ENCODE assay signal across 25 cellular contexts in the genomic region with DNA sequence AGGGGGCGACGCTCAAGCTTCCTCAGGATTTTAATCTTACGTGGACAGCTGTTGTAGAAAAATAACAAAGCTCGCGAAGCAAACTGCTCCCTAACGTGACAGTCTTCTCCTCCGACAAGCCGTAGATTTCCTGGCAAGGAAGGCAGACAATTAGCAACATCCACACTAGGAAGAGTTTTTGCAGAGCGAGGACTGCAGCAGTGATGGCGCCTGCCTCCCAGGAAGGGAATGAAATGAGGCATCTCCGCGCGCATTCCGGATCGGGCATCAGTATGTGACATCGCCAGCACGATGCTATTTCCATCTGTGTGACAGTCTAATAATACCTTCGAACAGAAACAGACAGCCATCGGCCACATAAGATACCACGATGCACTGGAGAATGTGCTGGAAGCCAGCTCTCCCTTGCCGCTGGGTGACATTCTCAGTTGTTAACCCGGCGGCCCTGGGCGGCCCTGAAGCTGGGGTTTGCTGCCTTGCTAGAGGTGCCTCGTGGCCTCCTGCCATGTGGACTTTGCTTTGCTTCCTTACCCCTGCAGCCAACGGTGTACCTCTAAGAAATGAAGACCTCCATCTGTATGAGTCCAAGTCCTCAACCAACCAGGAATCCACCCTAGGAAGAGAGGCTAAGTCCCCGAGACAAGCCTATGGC.
"Had no signal": no experiment of that assay in that cellular context is flagged by ENCODE, and none has a peak within 500 bp of the region (broad histone marks: within the 10 kb centered on the region; RNA-seq: fewer than 3 reads in every experiment).

No MANE protein-coding gene starts in this region.

- H3K9me3 ChIP-seq: esophagus squamous epithelium, lower lobe of right lung, ovary, psoas muscle, sigmoid colon, suprapubic skin, transverse colon, upper lobe of right lung, uterus had no signal

- H3K4me1 ChIP-seq: lower lobe of right lung, psoas muscle, sigmoid colon, suprapubic skin, transverse colon, upper lobe of right lung, uterus had no signal

- FAIRE-seq: endometrium, frontal cortex, keratinocyte had no signal

- H3K27ac ChIP-seq: esophagus squamous epithelium, lower lobe of right lung, ovary, psoas muscle, sigmoid colon, skin epidermis, suprapubic skin, transverse colon, upper lobe of right lung, uterus had no signal

- H3K36me3 ChIP-seq: esophagus squamous epithelium, lower lobe of right lung, ovary, sigmoid colon, suprapubic skin, transverse colon, upper lobe of right lung, uterus had no signal

- ATAC-seq: effector memory CD8-positive, alpha-beta T cell; left ventricle myocardium superior; lower lobe of right lung; natural killer cell treated with Interleukin-12 subunit alpha and Interleukin-12 subunit beta and Interleukin-15 and Interleukin-18, amount 100 ng/mL, for 72 hours; psoas muscle; right cardiac atrium; stimulated activated naive CD8-positive, alpha-beta T cell treated with anti-CD3 and anti-CD28 coated beads, Interleukin-15, amount 100 ng/mL, for 72 hours; upper lobe of right lung had no signal

- H3K4me3 Mint-ChIP-seq: effector memory CD8-positive, alpha-beta T cell; naive B cell; natural killer cell treated with Interleukin-12 subunit alpha and Interleukin-12 subunit beta and Interleukin-15 and Interleukin-18, amount 100 ng/mL, for 72 hours; stimulated activated naive CD8-positive, alpha-beta T cell treated with anti-CD3 and anti-CD28 coated beads, Interleukin-15, amount 100 ng/mL, for 72 hours had no signal

- H3K4me3 ChIP-seq: esophagus squamous epithelium, lower lobe of right lung, ovary, psoas muscle, sigmoid colon, skin epidermis, suprapubic skin, transverse colon, upper lobe of right lung, uterus had no signal

- H3K36me3 Mint-ChIP-seq: natural killer cell treated with Interleukin-12 subunit alpha and Interleukin-12 subunit beta and Interleukin-15 and Interleukin-18, amount 100 ng/mL, for 72 hours had no signal

- H3K27ac Mint-ChIP-seq: naive B cell; natural killer cell treated with Interleukin-12 subunit alpha and Interleukin-12 subunit beta and Interleukin-15 and Interleukin-18, amount 100 ng/mL, for 72 hours; stimulated activated naive CD8-positive, alpha-beta T cell treated with anti-CD3 and anti-CD28 coated beads, Interleukin-15, amount 100 ng/mL, for 72 hours had no signal

- H3K9me3 Mint-ChIP-seq: effector memory CD8-positive, alpha-beta T cell; natural killer cell treated with Interleukin-12 subunit alpha and Interleukin-12 subunit beta and Interleukin-15 and Interleukin-18, amount 100 ng/mL, for 72 hours; stimulated activated naive CD8-positive, alpha-beta T cell treated with anti-CD3 and anti-CD28 coated beads, Interleukin-15, amount 100 ng/mL, for 72 hours had no signal

- H3K27me3 ChIP-seq: ovary, transverse colon, upper lobe of right lung, uterus had no signal

- DNase-seq: cortex of kidney; effector memory CD8-positive, alpha-beta T cell; erythroblast; esophagus squamous epithelium; left ventricle myocardium superior; lower lobe of right lung; naive B cell; occipital lobe; ovary; psoas muscle; right cardiac atrium; sigmoid colon; stimulated activated CD4-positive, alpha-beta T cell treated with anti-CD3 and anti-CD28 coated beads, Interleukin-15, amount 100 ng/mL, for 24 hours; stimulated activated CD4-positive, alpha-beta T cell treated with anti-CD3 and anti-CD28 coated beads, Interleukin-2, amount 100 ng/mL, for 48 hours; stimulated activated naive CD4-positive, alpha-beta T cell; stimulated activated naive CD8-positive, alpha-beta T cell treated with anti-CD3 and anti-CD28 coated beads, Interleukin-15, amount 100 ng/mL, for 72 hours; transverse colon; upper lobe of right lung; uterus had no signal
